Comparison of ENCODE assay signal across 1 cellular context in the genomic region with DNA sequence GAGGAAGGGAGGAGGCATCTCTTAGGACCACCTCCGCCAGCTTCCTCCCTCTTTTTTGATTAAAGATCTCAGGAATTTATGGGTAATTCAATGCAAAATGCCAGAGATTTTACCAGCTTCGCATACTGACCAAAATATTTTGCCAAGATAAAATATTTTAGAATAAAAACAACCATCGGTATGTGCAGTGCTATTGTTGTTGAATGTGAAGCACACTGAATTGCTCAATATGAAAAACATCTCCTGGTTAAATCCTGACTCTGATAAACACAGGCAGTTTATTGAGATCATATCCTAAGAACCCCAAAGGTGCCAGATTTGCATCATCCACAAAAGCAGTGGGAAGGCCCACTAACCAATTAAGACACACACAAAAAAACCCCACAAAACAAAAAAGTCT.
A peak's percentile ranks its signal among the peaks of the same experiment; 100 is the strongest.
TF ChIP-seq lines count a peak whose summit lies in the region.

No MANE protein-coding gene starts in this region.

TF ChIP-seq in IMR-90, 13 proteins besides CTCF, POLR2A, EP300 and RAD21:
- TF ChIP-seq NFE2L2 (IDR thresholded peaks at IDR 0.05; ENCODE audit: low read depth, low read length) (no peak), CEBPB (IDR thresholded peaks at IDR 0.05; ENCODE audit: low read depth, low read length) (peak; percentile 53)
